In the genomic region with DNA sequence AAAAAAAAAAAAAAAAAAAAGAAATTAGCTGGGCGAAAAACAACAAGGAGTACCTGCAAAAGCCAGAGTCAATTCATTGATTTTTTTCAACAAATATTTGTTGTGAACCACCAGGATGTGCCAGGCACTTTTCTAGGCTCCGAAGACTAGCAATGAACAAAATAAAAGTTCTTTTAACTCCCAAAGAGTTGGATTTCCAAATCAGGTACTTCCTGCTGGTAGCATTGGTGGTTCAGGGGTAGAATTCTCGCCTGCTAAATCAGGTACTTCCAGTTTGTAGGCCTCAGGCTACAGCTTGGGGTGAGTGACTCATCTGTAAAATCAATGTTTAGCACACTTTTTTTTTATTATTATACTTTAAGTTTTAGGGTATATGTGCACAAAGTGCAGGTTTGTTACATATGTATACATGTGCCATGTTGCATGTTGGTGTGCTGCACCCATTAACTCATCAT, we compare ENCODE assay signal across 14 cellular contexts. TPM values are rescaled to one million over a fixed set of nuclear protein-coding genes. Genes with fewer than 3 reads are reported as not detected.
DNase-seq lines count a peak whose midpoint lies in the region; ATAC-seq and TF ChIP-seq lines count a peak whose summit lies in the region.
"Had no signal": no experiment of that assay in that cellular context is flagged by ENCODE, and none has a peak within 500 bp of the region (broad histone marks: within the 10 kb centered on the region; RNA-seq: fewer than 3 reads in every experiment).

No MANE protein-coding gene starts in this region.

- H3K27ac Mint-ChIP-seq in MCF 10A (ENCODE audit: low read depth, unreplicated experiment) = peak overlapping the region; percentile 87

- peaks cover 21% of the 10 kb centered on the region for H3K36me3 ChIP-seq in lower lobe of right lung

- H3K4me1 ChIP-seq in lower lobe of right lung = peaks cover 18% of the 10 kb centered on the region

- TF ChIP-seq CTCF in GM12865 (IDR thresholded peaks at IDR 0.05; ENCODE audit: insufficient read depth, low read depth, low read length, missing control alignments) = no peak
- no peak for TF ChIP-seq CTCF in MCF 10A (IDR thresholded peaks at IDR 0.05; ENCODE audit: unreplicated experiment)
- no peak for TF ChIP-seq CTCF in lower lobe of right lung (IDR thresholded peaks at IDR 0.05)

- H3K4me3 Mint-ChIP-seq in MCF 10A (ENCODE audit: unreplicated experiment) = no peak overlapping the region
- H3K4me3 Mint-ChIP-seq: stimulated activated naive CD8-positive, alpha-beta T cell treated with anti-CD3 and anti-CD28 coated beads, Interleukin-15, Interleukin-2, amounts not matched to agents 100 ng/mL and 50 ng/mL, for 24 hours had no signal

- CTCF ChIA-PET in MCF 10A (lab: Yijun Ruan, JAX) = interaction anchor here (0.6 to 10.1 kb wide), 23 partner anchors 9 to 263 kb away, joined by 3 to 232 read pairs (median 5); a partner anchor contains a TSS

- peaks cover 64% of the 10 kb centered on the region for H3K36me3 Mint-ChIP-seq in MCF 10A (ENCODE audit: insufficient read depth, unreplicated experiment)

- H3K27me3 Mint-ChIP-seq in MCF 10A (ENCODE audit: insufficient read depth, unreplicated experiment) = no peaks in the 10 kb centered on the region
- H3K27me3 Mint-ChIP-seq: stimulated activated naive CD8-positive, alpha-beta T cell treated with anti-CD3 and anti-CD28 coated beads, Interleukin-15, Interleukin-2, amounts not matched to agents 100 ng/mL and 50 ng/mL, for 24 hours had no signal

- peak in 1 of 2 donors; percentile 73 for ATAC-seq in lower lobe of right lung

- POLR2A ChIA-PET in MCF 10A (lab: Yijun Ruan, JAX) = interaction anchor here (0.6 to 6.6 kb wide), 13 partner anchors 10 to 1891 kb away, joined by 3 to 116 read pairs (median 7); a partner anchor contains a TSS

- H3K27ac ChIP-seq in lower lobe of right lung = peak overlapping the region; percentile 31
- H3K27ac ChIP-seq: BLaER1 had no signal

- no peaks in the 10 kb centered on the region for H3K9me3 ChIP-seq in lower lobe of right lung
- H3K9me3 ChIP-seq: BLaER1 had no signal

- H3K4me3 ChIP-seq in GM12865 (ENCODE audit: low read depth, low read length) (no peak overlapping the region), lower lobe of right lung (no peak overlapping the region)
- H3K4me3 ChIP-seq: BLaER1 had no signal

- H3K27me3 ChIP-seq in lower lobe of right lung (ENCODE audit: low read depth) = no peaks in the 10 kb centered on the region
- H3K27me3 ChIP-seq: BLaER1 had no signal

- BruUV-seq in MCF 10A (replicated peaks; lab: Mats Ljungman, UMichigan) = no TSS peak

- DNase-seq in GM12865 (ENCODE audit: low read depth) (peak; percentile 36), M059J (ENCODE audit: low read depth) (peak; percentile 70), MCF 10A (ENCODE audit: unreplicated experiment) (peak; percentile 71), lower lobe of right lung (no peak), SW 1271 (lab: John Stamatoyannopoulos, UW) (no peak), NCI-H69 (lab: John Stamatoyannopoulos, UW) (no peak), NCI-H526 (lab: John Stamatoyannopoulos, UW) (no peak), NCI-H2171 (lab: John Stamatoyannopoulos, UW) (no peak)
- DNase-seq: activated T-cell treated with anti-CD3 and anti-CD28 coated beads, Interleukin-2, amount 50 U/mL, for 48 hours; amniotic stem cell; NCI-H1436 treated with DMSO at 0.1 percent for 48 hours; NCI-H524 had no signal

- peaks cover 33% of the 10 kb centered on the region for H3K4me1 Mint-ChIP-seq in MCF 10A (ENCODE audit: insufficient read depth, unreplicated experiment)

- intact Hi-C loops in MCF 10A (cut with micrococcal nuclease) = no loop called here
- intact Hi-C loops in lower lobe of right lung (cut with DNase I) = loop anchor here (10.0 kb wide), 1 partner anchor 142 kb away; no protein-coding TSS in a partner anchor

- H3K9me3 Mint-ChIP-seq in MCF 10A (ENCODE audit: unreplicated experiment) = no peaks in the 10 kb centered on the region
- H3K9me3 Mint-ChIP-seq: stimulated activated naive CD8-positive, alpha-beta T cell treated with anti-CD3 and anti-CD28 coated beads, Interleukin-15, Interleukin-2, amounts not matched to agents 100 ng/mL and 50 ng/mL, for 24 hours had no signal

RNA-seq across cellular contexts. Expression of a gene that starts 10.9 kb away (rescaled TPM):
- 143 and 186 TPM in 2 replicates for total RNA-seq in M059J (2014; rRNA removed; shearing (Covaris generic))
- 221 and 293 TPM in 2 replicates for total RNA-seq in MCF 10A (2022)
- 163 TPM for total RNA-seq in lower lobe of right lung

RNA-seq across cellular contexts. Expression of a gene that starts 52.1 kb away (rescaled TPM):
- 130 and 183 TPM in 2 replicates for total RNA-seq in M059J (2014; rRNA removed; shearing (Covaris generic))
- total RNA-seq in MCF 10A (2022) (132 and 152 TPM in 2 replicates), lower lobe of right lung (114 TPM)

Comparison
In these comparisons a context has a peak if more than half of its experiments do, and no peak if none do; other contexts are left out.
1. DNase-seq: peak in GM12865 (single experiment), M059J (single experiment) and MCF 10A (single experiment); none in lower lobe of right lung (single experiment), SW 1271 (0 of 2), NCI-H69 (single experiment), NCI-H526 (0 of 2) and NCI-H2171 (single experiment).